In the genomic region with DNA sequence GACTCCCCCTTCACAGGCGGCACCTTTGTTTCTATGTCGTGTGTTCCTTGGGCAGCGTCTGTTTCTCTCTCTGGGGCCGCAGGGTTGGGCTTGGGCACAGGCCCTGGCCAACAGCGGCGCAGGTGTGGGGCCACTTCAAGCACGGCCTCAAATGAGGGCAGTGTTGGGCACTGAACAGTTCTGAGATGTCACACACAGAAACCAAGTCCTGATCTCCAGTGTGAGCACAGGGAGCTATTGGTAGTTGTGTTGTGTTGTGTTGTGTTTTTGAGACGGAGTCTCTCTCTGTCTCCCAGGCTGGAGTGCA, we compare ENCODE assay signal across 1 cellular context.
TF ChIP-seq lines count a peak whose summit lies in the region.

No MANE protein-coding gene starts in this region.

TF ChIP-seq in GM23338, 12 proteins besides CTCF, POLR2A, EP300 and RAD21 (continued from another document):
- TF ChIP-seq, protein P1, sequence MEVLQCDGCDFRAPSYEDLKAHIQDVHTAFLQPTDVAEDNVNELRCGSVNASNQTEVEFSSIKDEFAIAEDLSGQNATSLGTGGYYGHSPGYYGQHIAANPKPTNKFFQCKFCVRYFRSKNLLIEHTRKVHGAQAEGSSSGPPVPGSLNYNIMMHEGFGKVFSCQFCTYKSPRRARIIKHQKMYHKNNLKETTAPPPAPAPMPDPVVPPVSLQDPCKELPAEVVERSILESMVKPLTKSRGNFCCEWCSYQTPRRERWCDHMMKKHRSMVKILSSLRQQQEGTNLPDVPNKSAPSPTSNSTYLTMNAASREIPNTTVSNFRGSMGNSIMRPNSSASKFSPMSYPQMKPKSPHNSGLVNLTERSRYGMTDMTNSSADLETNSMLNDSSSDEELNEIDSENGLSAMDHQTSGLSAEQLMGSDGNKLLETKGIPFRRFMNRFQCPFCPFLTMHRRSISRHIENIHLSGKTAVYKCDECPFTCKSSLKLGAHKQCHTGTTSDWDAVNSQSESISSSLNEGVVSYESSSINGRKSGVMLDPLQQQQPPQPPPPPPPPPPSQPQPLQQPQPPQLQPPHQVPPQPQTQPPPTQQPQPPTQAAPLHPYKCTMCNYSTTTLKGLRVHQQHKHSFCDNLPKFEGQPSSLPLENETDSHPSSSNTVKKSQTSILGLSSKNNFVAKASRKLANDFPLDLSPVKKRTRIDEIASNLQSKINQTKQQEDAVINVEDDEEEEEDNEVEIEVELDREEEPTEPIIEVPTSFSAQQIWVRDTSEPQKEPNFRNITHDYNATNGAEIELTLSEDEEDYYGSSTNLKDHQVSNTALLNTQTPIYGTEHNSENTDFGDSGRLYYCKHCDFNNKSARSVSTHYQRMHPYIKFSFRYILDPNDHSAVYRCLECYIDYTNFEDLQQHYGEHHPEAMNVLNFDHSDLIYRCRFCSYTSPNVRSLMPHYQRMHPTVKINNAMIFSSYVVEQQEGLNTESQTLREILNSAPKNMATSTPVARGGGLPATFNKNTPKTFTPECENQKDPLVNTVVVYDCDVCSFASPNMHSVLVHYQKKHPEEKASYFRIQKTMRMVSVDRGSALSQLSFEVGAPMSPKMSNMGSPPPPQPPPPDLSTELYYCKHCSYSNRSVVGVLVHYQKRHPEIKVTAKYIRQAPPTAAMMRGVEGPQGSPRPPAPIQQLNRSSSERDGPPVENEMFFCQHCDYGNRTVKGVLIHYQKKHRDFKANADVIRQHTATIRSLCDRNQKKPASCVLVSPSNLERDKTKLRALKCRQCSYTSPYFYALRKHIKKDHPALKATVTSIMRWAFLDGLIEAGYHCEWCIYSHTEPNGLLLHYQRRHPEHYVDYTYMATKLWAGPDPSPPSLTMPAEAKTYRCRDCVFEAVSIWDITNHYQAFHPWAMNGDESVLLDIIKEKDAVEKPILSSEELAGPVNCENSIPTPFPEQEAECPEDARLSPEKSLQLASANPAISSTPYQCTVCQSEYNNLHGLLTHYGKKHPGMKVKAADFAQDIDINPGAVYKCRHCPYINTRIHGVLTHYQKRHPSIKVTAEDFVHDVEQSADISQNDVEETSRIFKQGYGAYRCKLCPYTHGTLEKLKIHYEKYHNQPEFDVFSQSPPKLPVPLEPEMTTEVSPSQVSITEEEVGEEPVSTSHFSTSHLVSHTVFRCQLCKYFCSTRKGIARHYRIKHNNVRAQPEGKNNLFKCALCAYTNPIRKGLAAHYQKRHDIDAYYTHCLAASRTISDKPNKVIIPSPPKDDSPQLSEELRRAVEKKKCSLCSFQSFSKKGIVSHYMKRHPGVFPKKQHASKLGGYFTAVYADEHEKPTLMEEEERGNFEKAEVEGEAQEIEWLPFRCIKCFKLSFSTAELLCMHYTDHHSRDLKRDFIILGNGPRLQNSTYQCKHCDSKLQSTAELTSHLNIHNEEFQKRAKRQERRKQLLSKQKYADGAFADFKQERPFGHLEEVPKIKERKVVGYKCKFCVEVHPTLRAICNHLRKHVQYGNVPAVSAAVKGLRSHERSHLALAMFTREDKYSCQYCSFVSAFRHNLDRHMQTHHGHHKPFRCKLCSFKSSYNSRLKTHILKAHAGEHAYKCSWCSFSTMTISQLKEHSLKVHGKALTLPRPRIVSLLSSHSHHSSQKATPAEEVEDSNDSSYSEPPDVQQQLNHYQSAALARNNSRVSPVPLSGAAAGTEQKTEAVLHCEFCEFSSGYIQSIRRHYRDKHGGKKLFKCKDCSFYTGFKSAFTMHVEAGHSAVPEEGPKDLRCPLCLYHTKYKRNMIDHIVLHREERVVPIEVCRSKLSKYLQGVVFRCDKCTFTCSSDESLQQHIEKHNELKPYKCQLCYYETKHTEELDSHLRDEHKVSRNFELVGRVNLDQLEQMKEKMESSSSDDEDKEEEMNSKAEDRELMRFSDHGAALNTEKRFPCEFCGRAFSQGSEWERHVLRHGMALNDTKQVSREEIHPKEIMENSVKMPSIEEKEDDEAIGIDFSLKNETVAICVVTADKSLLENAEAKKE (CRISPR knock-in tag; IDR thresholded peaks at IDR 0.05) = no peak
- no peak for TF ChIP-seq CREB1 (CRISPR knock-in tag; IDR thresholded peaks at IDR 0.05; ENCODE audit: low read depth)
- TF ChIP-seq ZNF331 (CRISPR knock-in tag; IDR thresholded peaks at IDR 0.05; ENCODE audit: low read depth) = no peak
- no peak for TF ChIP-seq ZNF114 (CRISPR knock-in tag; IDR thresholded peaks at IDR 0.05)
